7 cellular contexts compared by ENCODE assay signal in genomic region chr6:44090465-44090864, GRCh38.
"Had no signal": no experiment of that assay in that cellular context is flagged by ENCODE, and none has a peak within 500 bp of the region (broad histone marks: within the 10 kb centered on the region; RNA-seq: fewer than 3 reads in every experiment).

No MANE protein-coding gene starts in this region.

- H3K4me2 ChIP-seq: GM23338 had no signal

- H2AFZ ChIP-seq: GM23338 had no signal

- H3K27me3 Mint-ChIP-seq: IgD-negative memory B cell had no signal

- H3K9me3 Mint-ChIP-seq: GM23338, H9, IgD-negative memory B cell had no signal

- H3K4me3 ChIP-seq: GM23338 had no signal

- FAIRE-seq: H1, H54, HTR-8/SVneo had no signal

- DNase-seq: H9, HCEC 1CT had no signal

- H3K4me1 Mint-ChIP-seq: GM23338, H9, IgD-negative memory B cell had no signal

- ATAC-seq: GM23338 had no signal

- H3K4me3 Mint-ChIP-seq: GM23338, H9, IgD-negative memory B cell had no signal

- H3K27ac Mint-ChIP-seq: GM23338, IgD-negative memory B cell had no signal
